In the genomic region with DNA sequence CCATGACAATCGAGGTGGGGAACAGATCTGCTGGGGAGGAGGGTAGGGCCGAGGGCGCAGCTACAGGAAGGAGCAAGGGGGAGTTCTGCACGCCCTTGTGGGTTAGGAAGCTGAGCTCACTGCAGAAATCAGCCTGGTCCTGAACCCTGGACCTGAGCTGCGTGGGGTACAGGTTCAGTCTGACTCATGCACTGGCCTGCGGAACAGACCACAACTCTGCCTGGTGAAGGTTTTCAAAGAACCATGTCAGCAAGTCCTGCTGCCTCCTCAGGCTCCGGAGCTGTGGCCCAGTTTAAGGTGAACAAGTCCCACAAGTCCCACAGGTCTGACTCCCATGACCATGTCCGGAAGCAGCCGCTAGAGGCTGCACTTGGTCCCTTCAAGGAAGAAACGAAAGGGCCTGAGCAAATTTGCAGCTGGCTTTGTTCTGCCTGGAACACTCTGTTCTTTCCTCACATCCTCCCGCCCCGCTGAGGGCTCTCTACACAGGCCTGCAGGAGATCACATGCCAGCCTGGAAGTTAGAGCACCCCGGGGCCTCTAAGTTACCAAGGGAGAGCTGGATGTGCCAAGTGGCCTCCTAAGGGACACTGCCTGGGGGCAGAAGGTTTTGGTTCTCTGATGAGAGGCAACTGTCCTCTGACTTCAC, we compare ENCODE assay signal across 8 cellular contexts. TPM values are rescaled to one million over a fixed set of nuclear protein-coding genes. Genes with fewer than 3 reads are reported as not detected.
DNase-seq lines count a peak whose midpoint lies in the region; ATAC-seq and TF ChIP-seq lines count a peak whose summit lies in the region.

No MANE protein-coding gene starts in this region.

- DNase-seq in BJ (ENCODE audit: low read depth): no peak
- peak; percentile 94 for DNase-seq in NCI-H82 (lab: John Stamatoyannopoulos, UW)
- peak; percentile 83 for DNase-seq in activated CD8-positive, alpha-beta memory T cell treated with anti-CD3 and anti-CD28 coated beads for 24 hours
- peak; percentile 69 for DNase-seq in endothelial cell (ENCODE audit: low spot score)
- peak; percentile 71 to 88 for DNase-seq in stimulated activated CD8-positive, alpha-beta memory T cell treated with anti-CD3 and anti-CD28 coated beads, Interleukin-7, amount 100 ng/mL, for 48 hours (ENCODE audit: extremely low read depth in 1 of 2, low read depth in 1 of 2)

- no peaks in the 10 kb centered on the region for H3K9me3 Mint-ChIP-seq in endothelial cell (ENCODE audit: unreplicated experiment)

- peaks cover 7% of the 10 kb centered on the region for H3K27me3 Mint-ChIP-seq in endothelial cell (ENCODE audit: unreplicated experiment)

- ATAC-seq in GM19025 (IDR thresholded peaks at IDR 0.05; ENCODE audit: low read depth, unreplicated experiment): peak; percentile 63
- ATAC-seq in HG03196 (IDR thresholded peaks at IDR 0.05; ENCODE audit: unreplicated experiment): peak; percentile 60

- peaks cover 19% of the 10 kb centered on the region for H3K4me1 ChIP-seq in muscle layer of colon (ENCODE audit: insufficient read depth, low read length)

- peak overlapping the region; percentile 40 for H3K27ac Mint-ChIP-seq in endothelial cell (ENCODE audit: unreplicated experiment)

- H3K27ac ChIP-seq in muscle layer of colon (ENCODE audit: low read depth, low read length): peak overlapping the region; percentile 77

- H3K9me3 ChIP-seq in muscle layer of colon (ENCODE audit: low read length): no peaks in the 10 kb centered on the region

- peaks cover 3% of the 10 kb centered on the region for H3K36me3 Mint-ChIP-seq in endothelial cell (ENCODE audit: low read depth, unreplicated experiment)

- CTCF ChIA-PET in BJ (lab: Yijun Ruan, JAX): interaction anchor here (0.7 to 5.2 kb wide), 37 partner anchors 9 to 411 kb away, joined by 3 to 38 read pairs (median 4); partner anchors contain the start of gene AKAP13

- H3K4me3 ChIP-seq in BJ (ENCODE audit: low read depth, low read length) (no peak overlapping the region), muscle layer of colon (ENCODE audit: low read depth in 1 of 2, low read length in 2 of 2) (no peak overlapping the region)

- POLR2A ChIA-PET in BJ (lab: Charles Lee): interaction anchor here (0.6 kb wide), 1 partner anchor 288 kb away, joined by 7 read pairs; no protein-coding TSS in a partner anchor

- H3K27me3 ChIP-seq in BJ (ENCODE audit: control insufficient read depth, insufficient read depth, low read length): no peaks in the 10 kb centered on the region
- H3K27me3 ChIP-seq in muscle layer of colon (ENCODE audit: control insufficient read depth in 1 of 2, insufficient read depth in 2 of 2, low read length in 2 of 2): no peaks in the 10 kb centered on the region

- peaks cover 50% of the 10 kb centered on the region for H3K4me1 Mint-ChIP-seq in endothelial cell (ENCODE audit: unreplicated experiment)

- peak overlapping the region; percentile 28 for H3K4me3 Mint-ChIP-seq in endothelial cell (ENCODE audit: unreplicated experiment)

- no peaks in the 10 kb centered on the region for H3K36me3 ChIP-seq in BJ (ENCODE audit: control insufficient read depth, insufficient read depth, low read length)
- no peaks in the 10 kb centered on the region for H3K36me3 ChIP-seq in muscle layer of colon (ENCODE audit: insufficient read depth, low read length)

- TF ChIP-seq CTCF in BJ (IDR thresholded peaks at IDR 0.05; ENCODE audit: insufficient read depth, low read depth, low read length): peak; percentile 99
- TF ChIP-seq CTCF in endothelial cell (IDR thresholded peaks at IDR 0.05; ENCODE audit: unreplicated experiment): peak; percentile 48

- H3K9ac ChIP-seq in muscle layer of colon (ENCODE audit: low read length): no peak overlapping the region

RNA-seq across cellular contexts. Expression of gene AKAP13, which starts 49.3 kb away (rescaled TPM):
- polyA plus RNA-seq in BJ (2011; rRNA removed): 13.6 and 14.0 TPM in 2 replicates
- polyA minus RNA-seq in BJ (2011; rRNA and poly(A)+ RNA removed): 63.3 and 87.5 TPM in 2 replicates
- 249 TPM for total RNA-seq in endothelial cell (ENCODE audit: unreplicated experiment)
